17 cellular contexts compared by ENCODE assay signal in genomic region chr4:74539043-74539790, GRCh38.
DNase-seq lines count a peak whose midpoint lies in the region; ATAC-seq, FAIRE-seq and TF ChIP-seq lines count a peak whose summit lies in the region.
"Had no signal": no experiment of that assay in that cellular context is flagged by ENCODE, and none has a peak within 500 bp of the region (broad histone marks: within the 10 kb centered on the region; RNA-seq: fewer than 3 reads in every experiment).

No MANE protein-coding gene starts in this region.

- whole genome bisulfite sequencing in A549 (ENCODE audit: missing lambda C conversion rate), result 34% methylated on average over 3 of the region's 3 CpGs
- WGBS in body of pancreas, 2 donors, result 50 to 51% methylated on average over 3 of the region's 3 CpGs

- no peak for TF ChIP-seq RAD21 in A549 (conservative IDR thresholded peaks at IDR 0.05 in 1 of 2, IDR thresholded peaks at IDR 0.05 in 1 of 2)

- H3K4me3 ChIP-seq in A549 (no peak overlapping the region), body of pancreas (no peak overlapping the region)
- H3K4me3 ChIP-seq: thyroid gland had no signal

- no peaks in the 10 kb centered on the region for H3K9me3 Mint-ChIP-seq in natural killer cell treated with Interleukin-12 subunit alpha and Interleukin-12 subunit beta and Interleukin-15 and Interleukin-18, amount 100 ng/mL, for 72 hours
- H3K9me3 Mint-ChIP-seq in stimulated activated memory B cell treated with anti-CD40 and anti-IgM and Interleukin-4, amounts not matched to agents 10 μg/mL and 1 μg/mL and 100 μg/mL, for 72 hours, result no peaks in the 10 kb centered on the region
- H3K9me3 Mint-ChIP-seq: activated CD4-positive, alpha-beta memory T cell treated with anti-CD3 and anti-CD28 coated beads for 36 hours; nephron progenitor cell had no signal

- H3K4me1 ChIP-seq in A549 (peaks cover 72% of the 10 kb centered on the region), body of pancreas (peaks cover 12% of the 10 kb centered on the region)
- H3K4me1 ChIP-seq: thyroid gland had no signal

- no peaks in the 10 kb centered on the region for H3K36me3 ChIP-seq in body of pancreas (replicated peaks in 1 of 2; ENCODE audit: insufficient read depth in 1 of 2, low read depth in 2 of 2)
- H3K36me3 ChIP-seq: thyroid gland had no signal

- peak overlapping the region; percentile 77 to 87 for H3K27ac ChIP-seq in A549
- no peak overlapping the region for H3K27ac ChIP-seq in body of pancreas
- H3K27ac ChIP-seq: thyroid gland had no signal

- peak overlapping the region; percentile 24; the same call in 2 of the 3 replicates for H3K4me2 ChIP-seq in A549

- ATAC-seq in A549 (peak in 1 of 2 experiments; percentile 47; a peak in 2 of 6 replicates), HG02678 (IDR thresholded peaks at IDR 0.05; ENCODE audit: unreplicated experiment) (peak; percentile 41), body of pancreas (peak; percentile 87), left lobe of liver (peak; percentile 64), HG02759 (IDR thresholded peaks at IDR 0.05; ENCODE audit: unreplicated experiment) (no peak)
- ATAC-seq in natural killer cell treated with Interleukin-12 subunit alpha and Interleukin-12 subunit beta and Interleukin-15 and Interleukin-18, amount 100 ng/mL, for 72 hours, result no peak
- ATAC-seq in stimulated activated memory B cell treated with anti-CD40 and anti-IgM and Interleukin-4, amounts not matched to agents 10 μg/mL and 1 μg/mL and 100 μg/mL, for 72 hours, result no peak

- no peak for TF ChIP-seq EP300 in A549 (IDR thresholded peaks at IDR 0.05)

- no peak for TF ChIP-seq CTCF in A549 (IDR thresholded peaks at IDR 0.05)
- no peak for TF ChIP-seq CTCF in body of pancreas (IDR thresholded peaks at IDR 0.05)

- TF ChIP-seq POLR2A in A549 (IDR thresholded peaks at IDR 0.05; ENCODE audit: low read length) (no peak), body of pancreas (IDR thresholded peaks at IDR 0.05) (no peak)

- H3K27me3 Mint-ChIP-seq in natural killer cell treated with Interleukin-12 subunit alpha and Interleukin-12 subunit beta and Interleukin-15 and Interleukin-18, amount 100 ng/mL, for 72 hours, result peaks cover 10 to 31% of the 10 kb centered on the region in 2 donors
- H3K27me3 Mint-ChIP-seq in stimulated activated memory B cell treated with anti-CD40 and anti-IgM and Interleukin-4, amounts not matched to agents 10 μg/mL and 1 μg/mL and 100 μg/mL, for 72 hours, result peaks cover 19% of the 10 kb centered on the region

- H3K27me3 ChIP-seq in body of pancreas, result no peaks in the 10 kb centered on the region
- H3K27me3 ChIP-seq: thyroid gland had no signal

- H3K36me3 Mint-ChIP-seq in natural killer cell treated with Interleukin-12 subunit alpha and Interleukin-12 subunit beta and Interleukin-15 and Interleukin-18, amount 100 ng/mL, for 72 hours, result no peaks in the 10 kb centered on the region
- no peaks in the 10 kb centered on the region for H3K36me3 Mint-ChIP-seq in stimulated activated memory B cell treated with anti-CD40 and anti-IgM and Interleukin-4, amounts not matched to agents 10 μg/mL and 1 μg/mL and 100 μg/mL, for 72 hours
- H3K36me3 Mint-ChIP-seq: activated CD4-positive, alpha-beta memory T cell treated with anti-CD3 and anti-CD28 coated beads for 36 hours had no signal

- 0 out of 3 replicates have a peak, but pooled peaks cover 3% of the 10 kb centered on the region for H3K9me3 ChIP-seq in A549
- H3K9me3 ChIP-seq in body of pancreas, result no peaks in the 10 kb centered on the region
- H3K9me3 ChIP-seq: thyroid gland had no signal

- peak; percentile 77 for FAIRE-seq in A549 (lab: Jason Lieb, UNC)
- FAIRE-seq: islet of Langerhans had no signal

- DNase-seq in A549 (ENCODE audit: low read depth in 1 of 2, low spot score in 1 of 2), result peak in 1 of 2 experiments; percentile 64
- no peak for DNase-seq in body of pancreas
- DNase-seq in left lobe of liver (ENCODE audit: low spot score), result no peak
- DNase-seq in natural killer cell treated with Interleukin-12 subunit alpha and Interleukin-12 subunit beta and Interleukin-15 and Interleukin-18, amount 100 ng/mL, for 72 hours (ENCODE audit: low spot score), result no peak
- no peak for DNase-seq in activated naive CD4-positive, alpha-beta T cell (lab: John Stamatoyannopoulos, UW)
- DNase-seq: activated CD4-positive, alpha-beta memory T cell treated with anti-CD3 and anti-CD28 coated beads for 36 hours; activated gamma-delta T cell; DMS79; MM.1S; NCI-H2227 treated with DMSO at 0.1 percent for 48 hours; nephron progenitor cell; OCI-M1; thyroid gland had no signal

- no peak overlapping the region for H3K4me3 Mint-ChIP-seq in natural killer cell treated with Interleukin-12 subunit alpha and Interleukin-12 subunit beta and Interleukin-15 and Interleukin-18, amount 100 ng/mL, for 72 hours
- H3K4me3 Mint-ChIP-seq in stimulated activated memory B cell treated with anti-CD40 and anti-IgM and Interleukin-4, amounts not matched to agents 10 μg/mL and 1 μg/mL and 100 μg/mL, for 72 hours, result no peak overlapping the region
- H3K4me3 Mint-ChIP-seq: activated CD4-positive, alpha-beta memory T cell treated with anti-CD3 and anti-CD28 coated beads for 36 hours; nephron progenitor cell had no signal

- CTCF ChIA-PET in A549 (lab: Yijun Ruan, JAX), result interaction anchor here (0.8 to 2.3 kb wide), 4 partner anchors 8 to 132 kb away, joined by 3 to 7 read pairs (median 4); no protein-coding TSS in a partner anchor

- H3K27ac Mint-ChIP-seq in natural killer cell treated with Interleukin-12 subunit alpha and Interleukin-12 subunit beta and Interleukin-15 and Interleukin-18, amount 100 ng/mL, for 72 hours, result no peak overlapping the region
- H3K27ac Mint-ChIP-seq in stimulated activated memory B cell treated with anti-CD40 and anti-IgM and Interleukin-4, amounts not matched to agents 10 μg/mL and 1 μg/mL and 100 μg/mL, for 72 hours, result no peak overlapping the region
- H3K27ac Mint-ChIP-seq: activated CD4-positive, alpha-beta memory T cell treated with anti-CD3 and anti-CD28 coated beads for 36 hours; nephron progenitor cell had no signal

- intact Hi-C loops in body of pancreas (cut with DNase I), result no loop called here

- POLR2A ChIA-PET in A549 (lab: Yijun Ruan, JAX), result no interaction called here

- H3K4me1 Mint-ChIP-seq in natural killer cell treated with Interleukin-12 subunit alpha and Interleukin-12 subunit beta and Interleukin-15 and Interleukin-18, amount 100 ng/mL, for 72 hours (ENCODE audit: low read depth in 2 of 2), result peaks cover 0 to 3% of the 10 kb centered on the region in 2 donors
- H3K4me1 Mint-ChIP-seq in stimulated activated memory B cell treated with anti-CD40 and anti-IgM and Interleukin-4, amounts not matched to agents 10 μg/mL and 1 μg/mL and 100 μg/mL, for 72 hours, result no peaks in the 10 kb centered on the region
- H3K4me1 Mint-ChIP-seq: nephron progenitor cell had no signal

TF ChIP-seq in A549, 52 proteins besides CTCF, POLR2A, EP300 and RAD21:
- TF ChIP-seq USF2 (IDR thresholded peaks at IDR 0.05) (no peak), MAFK (IDR thresholded peaks at IDR 0.05; ENCODE audit: partially characterized antibody) (peak; percentile 34), ELK1 (IDR thresholded peaks at IDR 0.05; ENCODE audit: low read depth, low read length) (no peak), FOSB (CRISPR knock-in tag; IDR thresholded peaks at IDR 0.05) (no peak), HOXB5 (CRISPR knock-in tag; IDR thresholded peaks at IDR 0.05) (no peak), NFE2L2 (conservative IDR thresholded peaks at IDR 0.05; ENCODE audit: low read length) (no peak), CEBPB (IDR thresholded peaks at IDR 0.05) (peak; percentile 38 to 87; a peak in 3 of 4 replicates), EHF (CRISPR knock-in tag; IDR thresholded peaks at IDR 0.05) (peak; percentile 17; the same call in 1 of the 2 replicates), HOXA7 (CRISPR knock-in tag; IDR thresholded peaks at IDR 0.05) (no peak), ZC3H11A (IDR thresholded peaks at IDR 0.05) (no peak), JUN (IDR thresholded peaks at IDR 0.05) (no peak), HOXB13 (CRISPR knock-in tag; IDR thresholded peaks at IDR 0.05; ENCODE audit: low read depth) (peak; percentile 41; the same call in 1 of the 2 replicates)
TF ChIP-seq in A549: peak in this region for 4.

Comparison
In these comparisons a context has a peak if more than half of its experiments do, and no peak if none do; other contexts are left out.
1. ATAC-seq: peak in HG02678 (single experiment), body of pancreas (single experiment) and left lobe of liver (single experiment); none in natural killer cell treated with Interleukin-12 subunit alpha and Interleukin-12 subunit beta and Interleukin-15 and Interleukin-18, amount 100 ng/mL, for 72 hours (0 of 2), HG02759 (single experiment) and stimulated activated memory B cell treated with anti-CD40 and anti-IgM and Interleukin-4, amounts not matched to agents 10 μg/mL and 1 μg/mL and 100 μg/mL, for 72 hours (single experiment).
2. H3K27ac ChIP-seq: peak in A549 (2 of 2); none in body of pancreas (0 of 4).